Comparison of ENCODE assay signal across 11 cellular contexts in the genomic region with DNA sequence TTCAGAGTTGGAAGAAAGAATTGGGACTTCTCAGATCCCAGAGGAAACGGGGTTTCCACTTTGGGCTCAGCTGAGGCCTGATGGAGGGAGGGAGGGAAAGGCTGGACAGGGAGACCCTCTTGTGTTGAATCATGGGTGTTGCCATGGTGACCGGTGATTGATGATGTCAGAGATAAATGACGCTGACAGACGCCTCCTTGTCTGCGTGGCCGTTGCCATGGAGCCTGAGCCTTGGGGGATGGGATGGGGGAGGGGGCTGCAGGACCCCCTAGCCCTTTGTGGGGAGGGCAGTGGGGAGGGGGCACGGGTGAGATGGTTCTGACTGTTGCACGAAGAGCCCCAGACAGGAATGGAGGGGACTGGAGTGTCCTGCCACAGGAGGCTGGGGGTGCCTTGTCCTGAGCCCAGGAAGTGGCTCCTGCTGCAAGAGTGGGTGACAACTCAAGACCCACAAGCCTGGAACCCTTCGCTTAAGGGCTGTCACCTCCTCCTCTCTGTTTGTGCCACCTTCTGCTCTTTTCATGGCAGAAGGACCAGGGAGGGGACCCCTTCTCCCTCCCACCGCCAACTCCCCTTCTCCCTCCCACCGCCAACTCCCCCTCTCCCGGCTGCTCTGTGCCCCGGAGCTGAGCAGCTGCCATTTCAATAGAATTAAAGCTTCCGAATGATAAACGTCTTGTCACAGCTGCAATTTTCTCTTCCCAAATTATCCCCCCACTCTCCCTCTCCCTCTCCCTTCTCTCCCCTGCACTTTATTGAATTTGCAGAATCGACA. TPM values are rescaled to one million over a fixed set of nuclear protein-coding genes. Genes with fewer than 3 reads are reported as not detected.
DNase-seq lines count a peak whose midpoint lies in the region; ATAC-seq, FAIRE-seq and TF ChIP-seq lines count a peak whose summit lies in the region.
"Had no signal": no experiment of that assay in that cellular context is flagged by ENCODE, and none has a peak within 500 bp of the region (broad histone marks: within the 10 kb centered on the region; RNA-seq: fewer than 3 reads in every experiment).

No MANE protein-coding gene starts in this region.

- no peak overlapping the region for H3K4me3 Mint-ChIP-seq in astrocyte (ENCODE audit: unreplicated experiment)

- H3K9me3 ChIP-seq in cardiac muscle cell (ENCODE audit: low read depth), result no peaks in the 10 kb centered on the region
- H3K9me3 ChIP-seq in astrocyte (ENCODE audit: insufficient read depth, low read depth, low read length), result no peaks in the 10 kb centered on the region
- no peaks in the 10 kb centered on the region for H3K9me3 ChIP-seq in tibial nerve
- H3K9me3 ChIP-seq in MM.1S (replicated peaks; ENCODE audit: insufficient read depth, low read length), result no peaks in the 10 kb centered on the region

- H3K9me3 Mint-ChIP-seq in astrocyte (ENCODE audit: unreplicated experiment), result no peaks in the 10 kb centered on the region

- H4K20me1 ChIP-seq in astrocyte (ENCODE audit: insufficient read depth, low read length), result peaks cover 82% of the 10 kb centered on the region
- peaks cover 17% of the 10 kb centered on the region; the same call in 1 of the 2 replicates for H4K20me1 ChIP-seq in MM.1S (ENCODE audit: insufficient read depth, low read length)

- peaks cover 54% of the 10 kb centered on the region for H3K79me2 ChIP-seq in astrocyte (ENCODE audit: insufficient read depth, low read length)
- H3K79me2 ChIP-seq in MM.1S (ENCODE audit: low read length), result peaks cover 54% of the 10 kb centered on the region

- H3K27me3 Mint-ChIP-seq in astrocyte (ENCODE audit: low read depth, unreplicated experiment), result no peaks in the 10 kb centered on the region

- no peak for ATAC-seq in Right ventricle myocardium superior (ENCODE audit: poor library complexity)
- ATAC-seq in HG02610 (IDR thresholded peaks at IDR 0.05; ENCODE audit: unreplicated experiment), result no peak

- H3K36me3 Mint-ChIP-seq in astrocyte (ENCODE audit: low read depth, unreplicated experiment), result peaks cover 15% of the 10 kb centered on the region

- H3K4me1 ChIP-seq in cardiac muscle cell (ENCODE audit: low read depth), result peaks cover 43% of the 10 kb centered on the region
- H3K4me1 ChIP-seq in astrocyte (ENCODE audit: insufficient read depth, low read length), result peaks cover 49% of the 10 kb centered on the region
- peaks cover 7 to 91% (median 77%) of the 10 kb centered on the region in 4 donors for H3K4me1 ChIP-seq in tibial nerve
- H3K4me1 ChIP-seq in MM.1S (ENCODE audit: low read length), result peaks cover 5% of the 10 kb centered on the region; the same call in 1 of the 2 replicates

- intact Hi-C loops in Right ventricle myocardium superior (cut with DNase I), result loop anchor here (10.0 kb wide), 1 partner anchor 146 kb away; no protein-coding TSS in a partner anchor

- peak overlapping the region; percentile 44 for H3K4me2 ChIP-seq in astrocyte (ENCODE audit: low read length)
- H3K4me2 ChIP-seq in MM.1S (ENCODE audit: low read depth, low read length), result no peak overlapping the region

- H3K36me3 ChIP-seq in cardiac muscle cell (peaks cover 10% of the 10 kb centered on the region), astrocyte (ENCODE audit: insufficient read depth, low read length) (peaks cover 25% of the 10 kb centered on the region), tibial nerve (peaks cover 0 to 51% (median 9%) of the 10 kb centered on the region in 3 donors), MM.1S (replicated peaks; ENCODE audit: insufficient read depth, low read length) (peaks cover 7% of the 10 kb centered on the region; the same call in 1 of the 2 replicates)

- FAIRE-seq in astrocyte (lab: Jason Lieb, UNC), result no peak
- FAIRE-seq: H54 had no signal

- 31 to 36% methylated on average over 16 of the region's 16 CpGs for WGBS in tibial nerve, 2 donors

- H3K9ac ChIP-seq in astrocyte (ENCODE audit: low read length) (peak overlapping the region; percentile 24), MM.1S (ENCODE audit: low read length) (no peak overlapping the region)

- peak overlapping the region; percentile 43 for H3K27ac ChIP-seq in cardiac muscle cell
- peak overlapping the region; percentile 19 for H3K27ac ChIP-seq in astrocyte (ENCODE audit: low read depth, low read length)
- H3K27ac ChIP-seq in tibial nerve, result peak overlapping the region; percentile 32 to 98 (median 96)
- no peak overlapping the region for H3K27ac ChIP-seq in MM.1S (ENCODE audit: low read length)

- peaks cover 7% of the 10 kb centered on the region; the same call in 1 of the 2 replicates for H3F3A ChIP-seq in MM.1S (ENCODE audit: insufficient read depth, low read length)

- H3K4me1 Mint-ChIP-seq in astrocyte (ENCODE audit: low read depth, unreplicated experiment), result peaks cover 51% of the 10 kb centered on the region

- DNase-seq in cardiac muscle cell (ENCODE audit: low read depth in 1 of 2, low spot score in 1 of 2) (peak in 1 of 2 donors; percentile 31), Right ventricle myocardium superior (no peak), astrocyte (ENCODE audit: low read depth) (no peak), iris pigment epithelial cell (ENCODE audit: low read depth) (peak; percentile 51), tibial nerve (ENCODE audit: low spot score in 2 of 2) (no peak), NCI-H187 treated with DMSO at 0.1 percent for 48 hours (lab: John Stamatoyannopoulos, UW) (no peak), MM.1S (no peak)
- DNase-seq: KG1 had no signal

- TF ChIP-seq EP300 in tibial nerve (IDR thresholded peaks at IDR 0.05), result no peak

- H3K27ac Mint-ChIP-seq in astrocyte (ENCODE audit: unreplicated experiment), result peak overlapping the region; percentile 84

- H3K9me2 ChIP-seq in MM.1S (replicated peaks; ENCODE audit: insufficient read depth, low read length), result no peaks in the 10 kb centered on the region

- TF ChIP-seq CTCF in cardiac muscle cell (IDR thresholded peaks at IDR 0.05; ENCODE audit: low read depth, low read length) (no peak), astrocyte (IDR thresholded peaks at IDR 0.05; ENCODE audit: insufficient read depth, low read depth, low read length) (no peak), tibial nerve (IDR thresholded peaks at IDR 0.05) (no peak), MM.1S (IDR thresholded peaks at IDR 0.05; ENCODE audit: low read length) (no peak)

- no peak overlapping the region for H2AFZ ChIP-seq in astrocyte (ENCODE audit: low read depth, low read length)
- H2AFZ ChIP-seq in MM.1S (ENCODE audit: low read length), result no peak overlapping the region

- no peak for TF ChIP-seq POLR2A in tibial nerve (IDR thresholded peaks at IDR 0.05)

- H3K4me3 ChIP-seq in cardiac muscle cell (no peak overlapping the region), astrocyte (ENCODE audit: insufficient read depth, low read depth, low read length) (no peak overlapping the region), tibial nerve (no peak overlapping the region), MM.1S (ENCODE audit: low read length) (no peak overlapping the region)

- H3K27me3 ChIP-seq in cardiac muscle cell (no peaks in the 10 kb centered on the region), astrocyte (ENCODE audit: insufficient read depth, low read length) (no peaks in the 10 kb centered on the region), tibial nerve (no peaks in the 10 kb centered on the region), MM.1S (replicated peaks; ENCODE audit: insufficient read depth, low read length) (no peaks in the 10 kb centered on the region)

RNA-seq across cellular contexts. Expression of a gene that starts 13.9 kb away (rescaled TPM):
- total RNA-seq in cardiac muscle cell, result 0.48 and 1.7 TPM in 2 replicates
- 4.6 and 8.6 TPM in 2 replicates for polyA plus RNA-seq in cardiac muscle cell
- total RNA-seq in Right ventricle myocardium superior, result 1.3 TPM
- total RNA-seq in astrocyte, result 0.34 and 0.43 TPM in 2 replicates
- total RNA-seq in tibial nerve, result not detected
- total RNA-seq: myocyte had no signal

RNA-seq across cellular contexts. Expression of a gene that starts 41.6 kb away (rescaled TPM):
- 58.9 and 61.3 TPM in 2 replicates for total RNA-seq in cardiac muscle cell
- 33.2 and 43.4 TPM in 2 replicates for polyA plus RNA-seq in cardiac muscle cell
- total RNA-seq in Right ventricle myocardium superior, result 15.8 TPM
- 37.6 and 38.8 TPM in 2 replicates for total RNA-seq in astrocyte
- total RNA-seq in tibial nerve, result 10 to 100 TPM; 28.9 to 58.2 (median 46.4) TPM
